In genomic region chr10:16470747-16471146, GRCh38 we compare ENCODE assay signal across 11 cellular contexts. TPM values are rescaled to one million over a fixed set of nuclear protein-coding genes. Genes with fewer than 3 reads are reported as not detected.
A peak's percentile ranks its signal among the peaks of the same experiment; 100 is the strongest.
DNase-seq lines count a peak whose midpoint lies in the region; ATAC-seq, FAIRE-seq and TF ChIP-seq lines count a peak whose summit lies in the region.
"Had no signal": no experiment of that assay in that cellular context is flagged by ENCODE, and none has a peak within 500 bp of the region (broad histone marks: within the 10 kb centered on the region; RNA-seq: fewer than 3 reads in every experiment).

No MANE protein-coding gene starts in this region.

- H3K36me3 ChIP-seq in endothelial cell of umbilical vein (ENCODE audit: control insufficient read depth in 2 of 2, extremely low read depth in 1 of 2, insufficient read depth in 2 of 2, low read length in 2 of 2) (no peaks in the 10 kb centered on the region), aorta (ENCODE audit: control insufficient read depth in 1 of 2, insufficient read depth in 2 of 2, low read length in 1 of 2) (no peaks in the 10 kb centered on the region)

- WGBS in aorta, 2 donors: 83 to 88% methylated on average over 5 of the region's 5 CpGs

- no TSS peak for BruUV-seq in endothelial cell of umbilical vein (replicated peaks; lab: Mats Ljungman, UMichigan)

- no peak for ATAC-seq in WTC11
- ATAC-seq in aorta (ENCODE audit: low FRiP score): no peak

- no peak overlapping the region for H3K27ac ChIP-seq in endothelial cell of umbilical vein (ENCODE audit: insufficient read depth, low read depth, low read length)
- H3K27ac ChIP-seq in aorta (ENCODE audit: low read depth in 1 of 2, low read length in 2 of 2): no peak overlapping the region

- no peak overlapping the region for H3K4me3 Mint-ChIP-seq in activated CD4-positive, alpha-beta T cell treated with anti-CD3 and anti-CD28 coated beads, Interleukin-2, amount 10 ng/mL, durations not matched to agents 24 days and 14 days
- H3K4me3 Mint-ChIP-seq in WTC11: no peak overlapping the region

- no peak for FAIRE-seq in endothelial cell of umbilical vein (lab: Jason Lieb, UNC)

- peaks cover 6% of the 10 kb centered on the region for H3K4me1 Mint-ChIP-seq in activated CD4-positive, alpha-beta T cell treated with anti-CD3 and anti-CD28 coated beads, Interleukin-2, amount 10 ng/mL, durations not matched to agents 24 days and 14 days
- H3K4me1 Mint-ChIP-seq in WTC11: no peaks in the 10 kb centered on the region

- H3K4me1 ChIP-seq in endothelial cell of umbilical vein (ENCODE audit: control insufficient read depth, extremely low read depth, insufficient read depth, low read length) (peaks cover 3% of the 10 kb centered on the region), aorta (ENCODE audit: control insufficient read depth in 1 of 2, insufficient read depth in 2 of 2, low read length in 2 of 2) (no peaks in the 10 kb centered on the region)

- H2AFZ ChIP-seq in endothelial cell of umbilical vein (ENCODE audit: low read depth, low read length): peak overlapping the region; percentile 54

- H3K9me3 ChIP-seq in endothelial cell of umbilical vein (replicated peaks; ENCODE audit: control insufficient read depth, insufficient read depth, low read length): no peaks in the 10 kb centered on the region
- no peaks in the 10 kb centered on the region for H3K9me3 ChIP-seq in aorta (ENCODE audit: control insufficient read depth, low read length)

- H3K27me3 Mint-ChIP-seq in activated CD4-positive, alpha-beta T cell treated with anti-CD3 and anti-CD28 coated beads, Interleukin-2, amount 10 ng/mL, durations not matched to agents 24 days and 14 days: no peaks in the 10 kb centered on the region
- no peaks in the 10 kb centered on the region for H3K27me3 Mint-ChIP-seq in WTC11 (ENCODE audit: low read depth)

- intact Hi-C loops in activated CD4-positive, alpha-beta T cell treated with anti-CD3 and anti-CD28 coated beads, Interleukin-2, amount 10 ng/mL, durations not matched to agents 24 days and 14 days (cut with micrococcal nuclease): no loop called here
- intact Hi-C loops in endothelial cell of umbilical vein (cut with micrococcal nuclease): no loop called here
- intact Hi-C loops in aorta (cut with DNase I): no loop called here

- peak; percentile 12 to 18 for DNase-seq in activated CD4-positive, alpha-beta T cell treated with anti-CD3 and anti-CD28 coated beads for 24 hours (ENCODE audit: low read depth in 2 of 2)
- DNase-seq in activated CD4-positive, alpha-beta T cell treated with anti-CD3 and anti-CD28 coated beads, Interleukin-2, amount 10 ng/mL, durations not matched to agents 24 days and 14 days: no peak
- peak; percentile 6 to 7 for DNase-seq in activated CD4-positive, alpha-beta T cell treated with anti-CD3 and anti-CD28 coated beads, Interleukin-2, amount 50 U/mL, for 4 hours
- peak; percentile 55 for DNase-seq in endothelial cell of umbilical vein (ENCODE audit: low read depth, low spot score)
- peak; percentile 2 to 3 for DNase-seq in stimulated activated CD8-positive, alpha-beta memory T cell treated with anti-CD3 and anti-CD28 coated beads, Interleukin-15, amount 100 ng/mL, for 4 hours (ENCODE audit: low read depth in 2 of 2)
- DNase-seq in NCI-H146 (lab: John Stamatoyannopoulos, UW): no peak
- no peak for DNase-seq in WTC11 (ENCODE audit: low spot score)
- no peak for DNase-seq in aorta
- DNase-seq: 8988T, midbrain had no signal

- H3K79me2 ChIP-seq in endothelial cell of umbilical vein (ENCODE audit: control insufficient read depth, insufficient read depth, low read length): no peaks in the 10 kb centered on the region

- H3K4me2 ChIP-seq in endothelial cell of umbilical vein (ENCODE audit: insufficient read depth, low read length): no peak overlapping the region

- H3K36me3 Mint-ChIP-seq in activated CD4-positive, alpha-beta T cell treated with anti-CD3 and anti-CD28 coated beads, Interleukin-2, amount 10 ng/mL, durations not matched to agents 24 days and 14 days (ENCODE audit: low read depth): peaks cover 11% of the 10 kb centered on the region
- H3K36me3 Mint-ChIP-seq in WTC11: no peaks in the 10 kb centered on the region

- no peaks in the 10 kb centered on the region for H3K9me3 Mint-ChIP-seq in activated CD4-positive, alpha-beta T cell treated with anti-CD3 and anti-CD28 coated beads, Interleukin-2, amount 10 ng/mL, durations not matched to agents 24 days and 14 days
- no peaks in the 10 kb centered on the region for H3K9me3 Mint-ChIP-seq in WTC11

- dilution Hi-C loops in endothelial cell of umbilical vein (cut with MboI; ENCODE audit: extremely low pct_ligation_motif_present, low sequenced_read_pairs): no loop called here

- no peaks in the 10 kb centered on the region for H3K27me3 ChIP-seq in endothelial cell of umbilical vein (ENCODE audit: control insufficient read depth in 2 of 2, insufficient read depth in 2 of 2, low read length in 2 of 2)
- H3K27me3 ChIP-seq in aorta (ENCODE audit: control insufficient read depth in 1 of 2, insufficient read depth in 2 of 2, low read length in 1 of 2): no peaks in the 10 kb centered on the region

- no peak for TF ChIP-seq CTCF in endothelial cell of umbilical vein (IDR thresholded peaks at IDR 0.05; ENCODE audit: extremely low read depth in 1 of 2, insufficient read depth in 1 of 2, low read depth in 1 of 2, low read length in 2 of 2)
- TF ChIP-seq CTCF in WTC11 (IDR thresholded peaks at IDR 0.05): no peak

- no peaks in the 10 kb centered on the region for H3K9me1 ChIP-seq in endothelial cell of umbilical vein (replicated peaks; ENCODE audit: control insufficient read depth, extremely low read depth, insufficient read depth, low read length)

- CTCF ChIA-PET in endothelial cell of umbilical vein (lab: Charles Lee): interaction anchor here (1.0 kb wide), 1 partner anchor 11 kb away, joined by 4 read pairs; no protein-coding TSS in a partner anchor
- CTCF ChIA-PET in WTC11 (lab: Charles Lee): no interaction called here

- POLR2A ChIA-PET in endothelial cell of umbilical vein (lab: Charles Lee): no interaction called here
- POLR2A ChIA-PET in WTC11 (lab: Charles Lee): no interaction called here

- H3K27ac Mint-ChIP-seq in activated CD4-positive, alpha-beta T cell treated with anti-CD3 and anti-CD28 coated beads, Interleukin-2, amount 10 ng/mL, durations not matched to agents 24 days and 14 days: no peak overlapping the region
- no peak overlapping the region for H3K27ac Mint-ChIP-seq in WTC11

- H3K4me3 ChIP-seq in endothelial cell of umbilical vein (replicated peaks in 1 of 3; ENCODE audit: insufficient read depth in 1 of 3, low read depth in 1 of 3, low read length in 3 of 3) (no peak overlapping the region), aorta (ENCODE audit: low read length in 2 of 2) (no peak overlapping the region)

- H3K9ac ChIP-seq in endothelial cell of umbilical vein (replicated peaks; ENCODE audit: extremely low read depth, insufficient read depth, low read length): no peak overlapping the region

- no peak for TF ChIP-seq POLR2A in endothelial cell of umbilical vein (IDR thresholded peaks at IDR 0.05; ENCODE audit: low read depth, low read length)

- H4K20me1 ChIP-seq in endothelial cell of umbilical vein (replicated peaks; ENCODE audit: control insufficient read depth, extremely low read depth, insufficient read depth, low read length): no peaks in the 10 kb centered on the region

TF ChIP-seq in endothelial cell of umbilical vein, 7 proteins besides CTCF, POLR2A, EP300 and RAD21 (continues in another document):
- no peak for TF ChIP-seq MYC (IDR thresholded peaks at IDR 0.05; ENCODE audit: low read depth, low read length)
- no peak for TF ChIP-seq MAX (IDR thresholded peaks at IDR 0.05; ENCODE audit: insufficient read depth, insufficient read length)
- TF ChIP-seq POLR2AphosphoS5 (IDR thresholded peaks at IDR 0.05; ENCODE audit: insufficient read depth, low read depth, low read length): no peak

TF ChIP-seq in WTC11, 78 proteins besides CTCF, POLR2A, EP300 and RAD21 (continues in another document):
- no peak for TF ChIP-seq FOXP1 (CRISPR knock-in tag; IDR thresholded peaks at IDR 0.05; ENCODE audit: borderline replicate concordance)
- no peak for TF ChIP-seq NFYB (CRISPR knock-in tag; conservative IDR thresholded peaks at IDR 0.05; ENCODE audit: low read depth)
- no peak for TF ChIP-seq ATF3 (CRISPR knock-in tag; conservative IDR thresholded peaks at IDR 0.05)
- no peak for TF ChIP-seq GTF2I (CRISPR knock-in tag; conservative IDR thresholded peaks at IDR 0.05)

RNA-seq across cellular contexts. Expression of gene PTER, which starts 33.9 kb away (rescaled TPM):
- 16.7 and 17.8 TPM in 2 replicates for total RNA-seq in activated CD4-positive, alpha-beta T cell treated with anti-CD3 and anti-CD28 coated beads, Interleukin-2, amount 10 ng/mL, durations not matched to agents 24 days and 14 days
- total RNA-seq in endothelial cell of umbilical vein (3.6 and 4.6 TPM in 2 replicates), WTC11 (2021) (7.4 to 9.3 TPM (median 7.9 TPM) in 3 replicates), aorta (10 to 100 TPM in 1 of 2 donors, 1 to 10 TPM in 1; 6.7 to 11.6 TPM)
- polyA plus RNA-seq in endothelial cell of umbilical vein (1.2 and 1.6 TPM in 2 replicates), aorta (1 to 10 TPM; 3.0 to 6.4 TPM)
- 2.1 and 2.3 TPM in 2 replicates for polyA plus RNA-seq in endothelial cell of umbilical vein (2011; cell fraction: cytosol; rRNA removed)
- polyA plus RNA-seq in endothelial cell of umbilical vein (2011; cell fraction: nucleus; rRNA removed): 2.4 and 2.5 TPM in 2 replicates
- 3.2 and 5.6 TPM in 2 replicates for polyA plus RNA-seq in endothelial cell of umbilical vein (2012)
- polyA minus RNA-seq in endothelial cell of umbilical vein: 4.8 and 6.4 TPM in 2 replicates
- polyA minus RNA-seq in endothelial cell of umbilical vein (2011; cell fraction: cytosol; rRNA and poly(A)+ RNA removed): 7.6 TPM
- polyA minus RNA-seq in endothelial cell of umbilical vein (2011; cell fraction: nucleus; rRNA and poly(A)+ RNA removed): 2.7 and 3.1 TPM in 2 replicates

RNA-seq across cellular contexts. Expression of gene C1QL3, which starts 50.9 kb away (rescaled TPM):
- total RNA-seq in activated CD4-positive, alpha-beta T cell treated with anti-CD3 and anti-CD28 coated beads, Interleukin-2, amount 10 ng/mL, durations not matched to agents 24 days and 14 days: 0.21 TPM in 1 of 2 replicates, not detected in the other
- total RNA-seq in endothelial cell of umbilical vein: not detected in 2 replicates
- polyA plus RNA-seq in endothelial cell of umbilical vein: not detected in 2 replicates
- not detected in 2 replicates for polyA plus RNA-seq in endothelial cell of umbilical vein (2011; cell fraction: cytosol; rRNA removed)
- polyA plus RNA-seq in endothelial cell of umbilical vein (2011; cell fraction: nucleus; rRNA removed): not detected in 2 replicates
- 0.20 and 0.23 TPM in 2 replicates for polyA plus RNA-seq in endothelial cell of umbilical vein (2012)
- polyA minus RNA-seq in endothelial cell of umbilical vein: not detected in 2 replicates
- not detected for polyA minus RNA-seq in endothelial cell of umbilical vein (2011; cell fraction: cytosol; rRNA and poly(A)+ RNA removed)
- not detected in 2 replicates for polyA minus RNA-seq in endothelial cell of umbilical vein (2011; cell fraction: nucleus; rRNA and poly(A)+ RNA removed)
- total RNA-seq in WTC11 (2021): 1.7 to 2.6 TPM (median 2.2 TPM) in 3 replicates
- total RNA-seq in aorta: not detected
- polyA plus RNA-seq in aorta: under 1 TPM in 1 of 2 donors, not detected in 1; 0.15 TPM
- total RNA-seq: HT-29 had no signal

Comparison
In these comparisons a context has a peak if more than half of its experiments do, and no peak if none do; other contexts are left out.
1. DNase-seq: peak in activated CD4-positive, alpha-beta T cell treated with anti-CD3 and anti-CD28 coated beads for 24 hours (2 of 2), activated CD4-positive, alpha-beta T cell treated with anti-CD3 and anti-CD28 coated beads, Interleukin-2, amount 50 U/mL, for 4 hours (2 of 2), endothelial cell of umbilical vein (single experiment) and stimulated activated CD8-positive, alpha-beta memory T cell treated with anti-CD3 and anti-CD28 coated beads, Interleukin-15, amount 100 ng/mL, for 4 hours (2 of 2); none in activated CD4-positive, alpha-beta T cell treated with anti-CD3 and anti-CD28 coated beads, Interleukin-2, amount 10 ng/mL, durations not matched to agents 24 days and 14 days (single experiment), NCI-H146 (single experiment), WTC11 (single experiment) and aorta (0 of 2).